ENCODE assay signal across 1 cellular context in the genomic region with DNA sequence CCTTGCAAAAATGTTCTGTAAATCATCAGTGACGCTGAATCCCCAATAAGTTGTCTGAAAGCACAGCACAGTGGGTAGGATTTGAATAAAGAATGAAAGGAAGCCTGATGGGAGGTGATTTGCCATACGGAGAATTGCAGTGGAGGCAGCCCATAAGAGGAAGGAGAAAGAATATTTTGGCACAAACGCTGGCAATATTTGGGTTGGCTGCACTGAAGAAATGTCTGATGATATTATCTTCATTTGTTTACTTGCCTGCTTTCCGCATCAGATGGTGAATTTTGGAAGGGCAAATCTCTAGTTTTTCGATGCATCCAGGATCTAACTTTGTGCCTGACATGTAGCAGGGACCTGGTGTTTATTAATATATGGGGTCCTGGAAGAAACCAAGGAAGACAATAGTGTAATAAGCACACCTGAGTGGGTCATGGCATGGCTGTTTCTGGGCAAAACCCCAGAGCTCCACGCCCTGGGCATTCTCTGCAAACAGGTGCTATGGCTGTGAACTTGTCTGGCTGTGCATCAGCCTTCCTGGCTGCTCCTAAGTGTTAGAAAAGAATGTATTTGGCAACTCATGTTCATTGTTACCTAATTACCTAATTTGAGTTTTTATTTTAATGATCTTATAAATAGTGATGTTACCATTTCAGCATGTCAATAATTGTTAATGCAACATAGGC.
TF ChIP-seq lines count a peak whose summit lies in the region.

No MANE protein-coding gene starts in this region.

TF ChIP-seq in H1, 55 proteins besides CTCF, POLR2A, EP300 and RAD21:
- no peak for TF ChIP-seq GABPA (IDR thresholded peaks at IDR 0.05; ENCODE audit: borderline replicate concordance, insufficient read depth, low read length)
- no peak for TF ChIP-seq KDM1A (IDR thresholded peaks at IDR 0.05; ENCODE audit: borderline replicate concordance, low read length)
- TF ChIP-seq SIX5 (IDR thresholded peaks at IDR 0.05; ENCODE audit: low read depth, low read length) = no peak
- TF ChIP-seq YY1 (IDR thresholded peaks at IDR 0.05; ENCODE audit: low read depth, low read length) = no peak
- no peak for TF ChIP-seq RXRA (IDR thresholded peaks at IDR 0.05; ENCODE audit: insufficient read depth, low read depth, low read length)
- TF ChIP-seq CTBP2 (IDR thresholded peaks at IDR 0.05; ENCODE audit: borderline replicate concordance, insufficient read depth, insufficient read length, low read length) = no peak
- TF ChIP-seq SP4 (IDR thresholded peaks at IDR 0.05; ENCODE audit: low read length) = no peak
- TF ChIP-seq TEAD4 (IDR thresholded peaks at IDR 0.05; ENCODE audit: low read depth, low read length) = no peak
- TF ChIP-seq, protein P1, sequence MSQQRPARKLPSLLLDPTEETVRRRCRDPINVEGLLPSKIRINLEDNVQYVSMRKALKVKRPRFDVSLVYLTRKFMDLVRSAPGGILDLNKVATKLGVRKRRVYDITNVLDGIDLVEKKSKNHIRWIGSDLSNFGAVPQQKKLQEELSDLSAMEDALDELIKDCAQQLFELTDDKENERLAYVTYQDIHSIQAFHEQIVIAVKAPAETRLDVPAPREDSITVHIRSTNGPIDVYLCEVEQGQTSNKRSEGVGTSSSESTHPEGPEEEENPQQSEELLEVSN (IDR thresholded peaks at IDR 0.05) = no peak
- no peak for TF ChIP-seq TAF7 (optimal IDR thresholded peaks at IDR 0.05; ENCODE audit: borderline replicate concordance, low read depth, low read length)
- TF ChIP-seq, protein P2, sequence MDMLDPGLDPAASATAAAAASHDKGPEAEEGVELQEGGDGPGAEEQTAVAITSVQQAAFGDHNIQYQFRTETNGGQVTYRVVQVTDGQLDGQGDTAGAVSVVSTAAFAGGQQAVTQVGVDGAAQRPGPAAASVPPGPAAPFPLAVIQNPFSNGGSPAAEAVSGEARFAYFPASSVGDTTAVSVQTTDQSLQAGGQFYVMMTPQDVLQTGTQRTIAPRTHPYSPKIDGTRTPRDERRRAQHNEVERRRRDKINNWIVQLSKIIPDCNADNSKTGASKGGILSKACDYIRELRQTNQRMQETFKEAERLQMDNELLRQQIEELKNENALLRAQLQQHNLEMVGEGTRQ (IDR thresholded peaks at IDR 0.05; ENCODE audit: low read length) = no peak
- TF ChIP-seq JUN (IDR thresholded peaks at IDR 0.05; ENCODE audit: low read depth, low read length) = no peak
- TF ChIP-seq TCF12 (IDR thresholded peaks at IDR 0.05; ENCODE audit: low read depth, low read length) = no peak
- TF ChIP-seq PHF8 (conservative IDR thresholded peaks at IDR 0.05; ENCODE audit: low read depth, low read length) = no peak
